Comparison of ENCODE assay signal across 9 cellular contexts in genomic region chr4:76200771-76201224, GRCh38. TPM values are rescaled to one million over a fixed set of nuclear protein-coding genes. Genes with fewer than 3 reads are reported as not detected.
DNase-seq lines count a peak whose midpoint lies in the region; ATAC-seq, FAIRE-seq and TF ChIP-seq lines count a peak whose summit lies in the region.
"Had no signal": no experiment of that assay in that cellular context is flagged by ENCODE, and none has a peak within 500 bp of the region (broad histone marks: within the 10 kb centered on the region; RNA-seq: fewer than 3 reads in every experiment).

No MANE protein-coding gene starts in this region.

- DNase-seq in DMS153 (lab: John Stamatoyannopoulos, UW) (peak; percentile 94), NCI-H187 (lab: John Stamatoyannopoulos, UW) (peak; percentile 62 to 69), astrocyte (ENCODE audit: low read depth) (no peak), NCI-H1105 (lab: John Stamatoyannopoulos, UW) (no peak)
- no peak for DNase-seq in naive thymus-derived CD8-positive, alpha-beta T cell
- DNase-seq: Karpas-422 had no signal

- H3K27me3 ChIP-seq in astrocyte (ENCODE audit: insufficient read depth, low read length) = no peaks in the 10 kb centered on the region

- peaks cover 38% of the 10 kb centered on the region for H3K4me1 ChIP-seq in astrocyte (ENCODE audit: insufficient read depth, low read length)

- ATAC-seq in naive thymus-derived CD8-positive, alpha-beta T cell = peak; percentile 35 to 49
- ATAC-seq in SK-N-SH treated with all-trans-retinoic acid at 6 μM for 48 hours = no peak
- ATAC-seq in HG03520 (IDR thresholded peaks at IDR 0.05; ENCODE audit: unreplicated experiment) = no peak
- no peak for ATAC-seq in GM21528 (IDR thresholded peaks at IDR 0.05; ENCODE audit: low FRiP score, unreplicated experiment)

- TF ChIP-seq CTCF in astrocyte (IDR thresholded peaks at IDR 0.05; ENCODE audit: insufficient read depth, low read depth, low read length) = no peak

- POLR2A ChIA-PET in naive thymus-derived CD8-positive, alpha-beta T cell (lab: Charles Lee) = interaction anchor here (1.2 to 2.0 kb wide), 3 partner anchors 10 to 21 kb away, joined by 3 to 13 read pairs (median 5); partner anchors contain the start of gene SCARB2

- FAIRE-seq in astrocyte (lab: Jason Lieb, UNC) = no peak

- peaks cover 34% of the 10 kb centered on the region for H4K20me1 ChIP-seq in astrocyte (ENCODE audit: insufficient read depth, low read length)

- H2AFZ ChIP-seq in astrocyte (ENCODE audit: low read depth, low read length) = no peak overlapping the region

- H3K27ac Mint-ChIP-seq in astrocyte (ENCODE audit: unreplicated experiment) = peak overlapping the region; percentile 79
- peak overlapping the region in 9 of 10 donors; percentile 1 to 78 (median 33) for H3K27ac Mint-ChIP-seq in naive thymus-derived CD8-positive, alpha-beta T cell

- H3K27me3 Mint-ChIP-seq in astrocyte (ENCODE audit: low read depth, unreplicated experiment) = no peaks in the 10 kb centered on the region
- H3K27me3 Mint-ChIP-seq in naive thymus-derived CD8-positive, alpha-beta T cell = no peaks in the 10 kb centered on the region

- no peaks in the 10 kb centered on the region for H3K36me3 ChIP-seq in astrocyte (ENCODE audit: insufficient read depth, low read length)

- no peak overlapping the region for H3K9ac ChIP-seq in astrocyte (ENCODE audit: low read length)

- H3K4me2 ChIP-seq in astrocyte (ENCODE audit: low read length) = no peak overlapping the region

- H3K4me1 Mint-ChIP-seq in astrocyte (ENCODE audit: low read depth, unreplicated experiment) = peaks cover 39% of the 10 kb centered on the region
- H3K4me1 Mint-ChIP-seq in naive thymus-derived CD8-positive, alpha-beta T cell = peaks cover 33 to 66% (median 63%) of the 10 kb centered on the region in 4 donors

- H3K9me3 Mint-ChIP-seq in astrocyte (ENCODE audit: unreplicated experiment) = no peaks in the 10 kb centered on the region
- H3K9me3 Mint-ChIP-seq in naive thymus-derived CD8-positive, alpha-beta T cell = no peaks in the 10 kb centered on the region

- H3K27ac ChIP-seq in astrocyte (ENCODE audit: low read depth, low read length) = no peak overlapping the region

- H3K4me3 ChIP-seq in astrocyte (ENCODE audit: insufficient read depth, low read depth, low read length) = no peak overlapping the region

- H3K4me3 Mint-ChIP-seq in astrocyte (ENCODE audit: unreplicated experiment) = no peak overlapping the region
- H3K4me3 Mint-ChIP-seq in naive thymus-derived CD8-positive, alpha-beta T cell = peak overlapping the region in 6 of 10 donors; percentile 0 to 27 (median 8)

- peaks cover 4% of the 10 kb centered on the region for H3K36me3 Mint-ChIP-seq in astrocyte (ENCODE audit: low read depth, unreplicated experiment)
- peaks cover 0 to 18% (median 0%) of the 10 kb centered on the region in 3 donors for H3K36me3 Mint-ChIP-seq in naive thymus-derived CD8-positive, alpha-beta T cell

- no peaks in the 10 kb centered on the region for H3K9me3 ChIP-seq in astrocyte (ENCODE audit: insufficient read depth, low read depth, low read length)

- H3K79me2 ChIP-seq in astrocyte (ENCODE audit: insufficient read depth, low read length) = peaks cover 82% of the 10 kb centered on the region

TF ChIP-seq in SK-N-SH treated with all-trans-retinoic acid at 6 μM for 48 hours, 23 proteins besides CTCF, POLR2A, EP300 and RAD21:
- TF ChIP-seq ZFP30 (CRISPR knock-in tag; IDR thresholded peaks at IDR 0.05) = no peak
- no peak for TF ChIP-seq TCF4 (CRISPR knock-in tag; IDR thresholded peaks at IDR 0.05; ENCODE audit: borderline replicate concordance)
- no peak for TF ChIP-seq BACH2 (CRISPR knock-in tag; IDR thresholded peaks at IDR 0.05; ENCODE audit: borderline replicate concordance)
- TF ChIP-seq PPARA (CRISPR knock-in tag; IDR thresholded peaks at IDR 0.05; ENCODE audit: borderline replicate concordance) = no peak
- no peak for TF ChIP-seq RARB (CRISPR knock-in tag; IDR thresholded peaks at IDR 0.05)
- no peak for TF ChIP-seq TSHZ2 (CRISPR knock-in tag; IDR thresholded peaks at IDR 0.05)
- no peak for TF ChIP-seq SNAI2 (CRISPR knock-in tag; IDR thresholded peaks at IDR 0.05)
- no peak for TF ChIP-seq CSDC2 (CRISPR knock-in tag; IDR thresholded peaks at IDR 0.05)
- no peak for TF ChIP-seq GLIS3 (CRISPR knock-in tag; IDR thresholded peaks at IDR 0.05)
- no peak for TF ChIP-seq ZC3H10 (CRISPR knock-in tag; IDR thresholded peaks at IDR 0.05)

RNA-seq across cellular contexts. Expression of gene SCARB2, which starts 12.8 kb away (rescaled TPM):
- 172 and 211 TPM in 2 replicates for total RNA-seq in astrocyte
- total RNA-seq in naive thymus-derived CD8-positive, alpha-beta T cell = 10 to 100 TPM; 23.2 to 25.8 TPM
- polyA plus RNA-seq in naive thymus-derived CD8-positive, alpha-beta T cell = 10 to 100 TPM; 11.0 to 14.3 (median 14.0) TPM

RNA-seq across cellular contexts. Expression of gene FAM47E, which starts 50.7 kb away (rescaled TPM):
- total RNA-seq in astrocyte = 0.54 and 0.84 TPM in 2 replicates
- 1 to 10 TPM in 1 of 2 experiments, under 1 TPM in 1; 0.60 to 1.3 TPM for total RNA-seq in naive thymus-derived CD8-positive, alpha-beta T cell
- under 1 TPM in 1 of 3 donors, not detected in 2; 0.64 TPM for polyA plus RNA-seq in naive thymus-derived CD8-positive, alpha-beta T cell

RNA-seq across cellular contexts. Expression of gene NUP54, which starts 52.6 kb away (rescaled TPM):
- total RNA-seq in astrocyte = 30.4 and 34.2 TPM in 2 replicates
- 10 to 100 TPM; 50.8 to 59.9 TPM for total RNA-seq in naive thymus-derived CD8-positive, alpha-beta T cell
- 10 to 100 TPM; 36.8 to 40.0 (median 37.8) TPM for polyA plus RNA-seq in naive thymus-derived CD8-positive, alpha-beta T cell

Comparison
In these comparisons a context has a peak if more than half of its experiments do, and no peak if none do; other contexts are left out.
1. DNase-seq: peak in DMS153 (single experiment) and NCI-H187 (2 of 2); none in astrocyte (single experiment), naive thymus-derived CD8-positive, alpha-beta T cell (0 of 10) and NCI-H1105 (single experiment).
2. ATAC-seq: peak in naive thymus-derived CD8-positive, alpha-beta T cell (2 of 2); none in SK-N-SH treated with all-trans-retinoic acid at 6 μM for 48 hours (single experiment), HG03520 (single experiment) and GM21528 (single experiment).